In genomic region chr13:30159446-30159839, GRCh38 we compare ENCODE assay signal across 9 cellular contexts.
DNase-seq lines count a peak whose midpoint lies in the region; ATAC-seq, FAIRE-seq and TF ChIP-seq lines count a peak whose summit lies in the region.
"Had no signal": no experiment of that assay in that cellular context is flagged by ENCODE, and none has a peak within 500 bp of the region (broad histone marks: within the 10 kb centered on the region; RNA-seq: fewer than 3 reads in every experiment).

No MANE protein-coding gene starts in this region.

- peaks cover 33% of the 10 kb centered on the region for H3K4me1 Mint-ChIP-seq in type B pancreatic cell (ENCODE audit: unreplicated experiment)

- no peaks in the 10 kb centered on the region for H3K36me3 Mint-ChIP-seq in type B pancreatic cell

- no peak overlapping the region for H3K4me3 ChIP-seq in astrocyte of the spinal cord (ENCODE audit: low read depth, low read length)
- H3K4me3 ChIP-seq in skeletal muscle cell (ENCODE audit: low read depth, low read length), result no peak overlapping the region
- H3K4me3 ChIP-seq: pancreas had no signal

- H3K27ac Mint-ChIP-seq in type B pancreatic cell, result no peak overlapping the region

- peak; percentile 93 for FAIRE-seq in RCC 7860 (lab: Jason Lieb, UNC)
- FAIRE-seq: pancreas had no signal

- ATAC-seq in HG02885 (IDR thresholded peaks at IDR 0.05; ENCODE audit: poor library complexity, unreplicated experiment) (no peak), HG03439 (IDR thresholded peaks at IDR 0.05; ENCODE audit: unreplicated experiment) (no peak)

- peaks cover 37% of the 10 kb centered on the region for H3K27me3 Mint-ChIP-seq in type B pancreatic cell

- H3K4me3 Mint-ChIP-seq in type B pancreatic cell, result no peak overlapping the region

- in situ Hi-C loops in astrocyte of the spinal cord (cut with HindIII; ENCODE audit: low sequenced_read_pairs), result no loop called here

- TF ChIP-seq CTCF in astrocyte of the spinal cord (IDR thresholded peaks at IDR 0.05; ENCODE audit: low read depth, low read length), result no peak
- no peak for TF ChIP-seq CTCF in type B pancreatic cell (conservative IDR thresholded peaks at IDR 0.05)

- DNase-seq in EH (ENCODE audit: low read depth) (peak; percentile 84), RCC 7860 (ENCODE audit: low spot score) (peak; percentile 91), astrocyte of the spinal cord (ENCODE audit: low read depth, low spot score) (peak; percentile 91), skeletal muscle cell (ENCODE audit: low read depth) (peak; percentile 71), DMS 273 (lab: John Stamatoyannopoulos, UW; ENCODE audit: unreplicated experiment) (no peak), type B pancreatic cell (ENCODE audit: extremely low spot score, unreplicated experiment) (no peak)
- DNase-seq: pancreas had no signal

- peaks cover 3% of the 10 kb centered on the region for H3K9me3 Mint-ChIP-seq in type B pancreatic cell

Comparison
In these comparisons a context has a peak if more than half of its experiments do, and no peak if none do; other contexts are left out.
1. DNase-seq: peak in EH (single experiment), RCC 7860 (single experiment), astrocyte of the spinal cord (single experiment) and skeletal muscle cell (single experiment); none in DMS 273 (single experiment) and type B pancreatic cell (single experiment).